8 cellular contexts compared by ENCODE assay signal in genomic region chr9:136950656-136951030, GRCh38. TPM values are rescaled to one million over a fixed set of nuclear protein-coding genes. Genes with fewer than 3 reads are reported as not detected.
DNase-seq lines count a peak whose midpoint lies in the region; ATAC-seq and TF ChIP-seq lines count a peak whose summit lies in the region.

No MANE protein-coding gene starts in this region.

- no peak for TF ChIP-seq CTCF in BE2C (IDR thresholded peaks at IDR 0.05; ENCODE audit: low read depth, low read length)
- TF ChIP-seq CTCF in Loucy (conservative IDR thresholded peaks at IDR 0.05; ENCODE audit: low read length), result no peak

- POLR2A ChIA-PET in naive thymus-derived CD8-positive, alpha-beta T cell (lab: Charles Lee), result interaction anchor here (0.7 to 9.5 kb wide), 6 partner anchors 9 to 84 kb away, joined by 3 to 113 read pairs (median 7); partner anchors contain the start of genes CLIC3 and PAXX

- peak overlapping the region; percentile 67 to 96 (median 90) for H3K27ac Mint-ChIP-seq in naive thymus-derived CD8-positive, alpha-beta T cell

- ATAC-seq in naive thymus-derived CD8-positive, alpha-beta T cell, result no peak
- ATAC-seq in HG03097 (IDR thresholded peaks at IDR 0.05; ENCODE audit: low FRiP score, unreplicated experiment) (no peak), HG03354 (IDR thresholded peaks at IDR 0.05; ENCODE audit: poor library complexity, severe bottlenecking, unreplicated experiment) (no peak)

- H3K27me3 ChIP-seq in BE2C (no peaks in the 10 kb centered on the region), Loucy (ENCODE audit: insufficient read depth, low read length, poor library complexity, severe bottlenecking) (no peaks in the 10 kb centered on the region), duodenal mucosa (ENCODE audit: control insufficient read depth in 1 of 2, insufficient read depth in 2 of 2, low read length in 2 of 2) (no peaks in the 10 kb centered on the region)

- H3K4me1 ChIP-seq in BE2C (peaks cover 10% of the 10 kb centered on the region), Loucy (ENCODE audit: insufficient read depth, low read length, poor library complexity, severe bottlenecking) (peaks cover 11% of the 10 kb centered on the region), duodenal mucosa (ENCODE audit: control insufficient read depth in 1 of 2, insufficient read depth in 2 of 2, low read length in 2 of 2) (peaks cover 13 to 14% of the 10 kb centered on the region in 2 donors)

- peaks cover 6 to 20% (median 17%) of the 10 kb centered on the region in 4 donors for H3K4me1 Mint-ChIP-seq in naive thymus-derived CD8-positive, alpha-beta T cell

- peak overlapping the region; percentile 93 for H3K4me2 ChIP-seq in Loucy (ENCODE audit: low read depth, low read length, poor library complexity, severe bottlenecking)

- no peak overlapping the region for H2AFZ ChIP-seq in Loucy (ENCODE audit: low read length)

- no peaks in the 10 kb centered on the region for H4K20me1 ChIP-seq in Loucy (ENCODE audit: insufficient read depth, low read length, poor library complexity, severe bottlenecking)

- H3K4me3 ChIP-seq in BE2C (ENCODE audit: low read depth, low read length) (peak overlapping the region; percentile 57), Loucy (ENCODE audit: low read length, poor library complexity, severe bottlenecking) (peak overlapping the region; percentile 79), duodenal mucosa (ENCODE audit: low read depth in 1 of 2, low read length in 2 of 2) (peak overlapping the region; percentile 67 to 73)

- H3K27me3 Mint-ChIP-seq in naive thymus-derived CD8-positive, alpha-beta T cell, result no peaks in the 10 kb centered on the region

- no peaks in the 10 kb centered on the region for H3K36me3 Mint-ChIP-seq in naive thymus-derived CD8-positive, alpha-beta T cell

- peak overlapping the region; percentile 75 to 93 (median 86) for H3K4me3 Mint-ChIP-seq in naive thymus-derived CD8-positive, alpha-beta T cell

- no peaks in the 10 kb centered on the region for H3K9me3 Mint-ChIP-seq in naive thymus-derived CD8-positive, alpha-beta T cell

- H3K9me3 ChIP-seq in BE2C (no peaks in the 10 kb centered on the region), Loucy (ENCODE audit: insufficient read depth, low read depth, low read length) (no peaks in the 10 kb centered on the region), duodenal mucosa (ENCODE audit: control insufficient read depth in 1 of 2, low read length in 2 of 2) (no peaks in the 10 kb centered on the region)

- DNase-seq in BE2C (no peak), NCI-H2196 treated with DMSO at 0.1 percent for 48 hours (lab: John Stamatoyannopoulos, UW; ENCODE audit: unreplicated experiment) (no peak), dedifferentiated amniotic fluid mesenchymal stem cell (ENCODE audit: extremely low spot score) (no peak)
- DNase-seq in naive thymus-derived CD8-positive, alpha-beta T cell, result no peak

- H3K9ac ChIP-seq in Loucy (ENCODE audit: low read depth, low read length, poor library complexity, severe bottlenecking) (peak overlapping the region; percentile 97), duodenal mucosa (ENCODE audit: low read depth in 1 of 2, low read length in 2 of 2) (peak overlapping the region; percentile 73 to 94)

- no peaks in the 10 kb centered on the region for H3F3A ChIP-seq in Loucy (ENCODE audit: low read depth)

- H3K79me2 ChIP-seq in Loucy (ENCODE audit: insufficient read depth, low read length), result no peaks in the 10 kb centered on the region

- H3K36me3 ChIP-seq in BE2C (no peaks in the 10 kb centered on the region), Loucy (ENCODE audit: insufficient read depth, low read length) (no peaks in the 10 kb centered on the region), duodenal mucosa (ENCODE audit: control insufficient read depth in 1 of 2, insufficient read depth in 2 of 2, low read length in 2 of 2) (no peaks in the 10 kb centered on the region)

- H3K27ac ChIP-seq in duodenal mucosa (ENCODE audit: low read depth, low read length), result peak overlapping the region; percentile 36

- no peaks in the 10 kb centered on the region for H3K9me2 ChIP-seq in Loucy (replicated peaks; ENCODE audit: low read depth, low read length)

RNA-seq across cellular contexts. Expression of gene LCN12, which starts 1.4 kb away (rescaled TPM):
- polyA plus RNA-seq in BE2C (2012; ENCODE audit: insufficient read depth, insufficient read length, low read depth), result 3.2 TPM
- 1 to 10 TPM; 2.6 to 2.7 TPM for total RNA-seq in naive thymus-derived CD8-positive, alpha-beta T cell
- polyA plus RNA-seq in naive thymus-derived CD8-positive, alpha-beta T cell, result not detected

RNA-seq across cellular contexts. Expression of gene C8G, which starts 5.6 kb away (rescaled TPM):
- 11.2 TPM for polyA plus RNA-seq in BE2C (2012; ENCODE audit: insufficient read depth, insufficient read length, low read depth)
- total RNA-seq in naive thymus-derived CD8-positive, alpha-beta T cell, result under 1 TPM in 1 of 2 experiments, not detected in 1; 0.99 TPM
- polyA plus RNA-seq in naive thymus-derived CD8-positive, alpha-beta T cell, result 1 to 10 TPM in 1 of 3 donors, not detected in 2; 1.6 TPM

RNA-seq across cellular contexts. Expression of gene FBXW5, which starts 6.1 kb away (rescaled TPM):
- polyA plus RNA-seq in BE2C (2012; ENCODE audit: insufficient read depth, insufficient read length, low read depth), result 258 TPM
- 10 to 100 TPM; 93.1 TPM for total RNA-seq in naive thymus-derived CD8-positive, alpha-beta T cell
- polyA plus RNA-seq in naive thymus-derived CD8-positive, alpha-beta T cell, result 10 to 100 TPM; 62.9 to 92.1 (median 83.7) TPM

RNA-seq across cellular contexts. Expression of gene PTGDS, which starts 26.7 kb away (rescaled TPM):
- 1.5 TPM for polyA plus RNA-seq in BE2C (2012; ENCODE audit: insufficient read depth, insufficient read length, low read depth)
- under 1 TPM in 1 of 2 experiments, not detected in 1; 0.58 TPM for total RNA-seq in naive thymus-derived CD8-positive, alpha-beta T cell
- 1 to 10 TPM in 1 of 3 donors, under 1 TPM in 1, not detected in 1; 0.31 to 3.2 TPM for polyA plus RNA-seq in naive thymus-derived CD8-positive, alpha-beta T cell

RNA-seq across cellular contexts. Expression of gene LCNL1, which starts 32.1 kb away (rescaled TPM):
- polyA plus RNA-seq in BE2C (2012; ENCODE audit: insufficient read depth, insufficient read length, low read depth), result not detected
- total RNA-seq in naive thymus-derived CD8-positive, alpha-beta T cell, result under 1 TPM; 0.44 to 0.74 TPM
- polyA plus RNA-seq in naive thymus-derived CD8-positive, alpha-beta T cell, result not detected
